In the genomic region with DNA sequence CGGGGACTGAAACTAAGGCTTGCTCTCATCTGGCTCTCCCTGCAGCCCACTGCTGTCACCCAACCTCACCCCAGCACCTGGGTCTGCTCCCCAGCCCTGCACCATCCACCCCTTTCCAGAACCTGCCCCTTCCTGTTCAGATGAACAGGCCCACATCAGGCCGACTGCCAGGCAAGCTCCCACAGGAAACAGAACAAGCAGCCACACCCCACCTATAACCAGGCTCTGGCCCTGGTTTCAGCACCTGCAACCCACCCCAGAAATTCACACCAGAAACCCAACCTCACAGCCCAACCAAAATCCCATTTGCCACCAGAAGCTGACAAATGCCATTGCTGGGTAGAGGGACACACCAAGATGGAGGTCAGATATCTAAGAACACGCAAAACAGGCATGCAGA, we compare ENCODE assay signal across 12 cellular contexts.
DNase-seq lines count a peak whose midpoint lies in the region; ATAC-seq and TF ChIP-seq lines count a peak whose summit lies in the region.
"Had no signal": no experiment of that assay in that cellular context is flagged by ENCODE, and none has a peak within 500 bp of the region (broad histone marks: within the 10 kb centered on the region; RNA-seq: fewer than 3 reads in every experiment).

No MANE protein-coding gene starts in this region.

- H3K9me3 Mint-ChIP-seq in activated CD4-positive, alpha-beta T cell treated with anti-CD3 and anti-CD28 coated beads for 36 hours (ENCODE audit: low read depth), result no peaks in the 10 kb centered on the region
- H3K9me3 Mint-ChIP-seq in activated CD8-positive, alpha-beta T cell treated with anti-CD3 and anti-CD28 coated beads for 36 hours, result no peaks in the 10 kb centered on the region

- no peak overlapping the region for H3K4me3 ChIP-seq in parathyroid adenoma (ENCODE audit: low read depth, low read length)
- no peak overlapping the region for H3K4me3 ChIP-seq in left lung
- H3K4me3 ChIP-seq: lower lobe of right lung, tibial nerve had no signal

- no peak for TF ChIP-seq CTCF in activated CD8-positive, alpha-beta T cell treated with anti-CD3 and anti-CD28 coated beads for 36 hours (IDR thresholded peaks at IDR 0.05)
- TF ChIP-seq CTCF in parathyroid adenoma (IDR thresholded peaks at IDR 0.05) (no peak), left lung (IDR thresholded peaks at IDR 0.05) (no peak)

- H3K27ac ChIP-seq in parathyroid adenoma (peak overlapping the region; percentile 100), left lung (no peak overlapping the region)
- H3K27ac ChIP-seq: lower lobe of right lung, tibial nerve had no signal

- peaks cover 2% of the 10 kb centered on the region for H3K36me3 Mint-ChIP-seq in activated CD4-positive, alpha-beta T cell treated with anti-CD3 and anti-CD28 coated beads for 36 hours (ENCODE audit: low read depth)
- peaks cover 1% of the 10 kb centered on the region for H3K36me3 Mint-ChIP-seq in activated CD8-positive, alpha-beta T cell treated with anti-CD3 and anti-CD28 coated beads for 36 hours (ENCODE audit: low read depth)

- POLR2A ChIA-PET in activated CD4-positive, alpha-beta T cell treated with anti-CD3 and anti-CD28 coated beads for 36 hours (lab: Charles Lee), result interaction anchor here (0.5 to 2.7 kb wide), 3 partner anchors 162 to 582 kb away, joined by 3 to 7 read pairs (median 3); no protein-coding TSS in a partner anchor
- POLR2A ChIA-PET in activated CD8-positive, alpha-beta T cell treated with anti-CD3 and anti-CD28 coated beads for 36 hours (lab: Charles Lee), result interaction anchor here (1.1 to 4.1 kb wide), 6 partner anchors 9 to 550 kb away, joined by 3 to 20 read pairs (median 6); a partner anchor contains a TSS

- H3K27me3 ChIP-seq in parathyroid adenoma (ENCODE audit: control insufficient read depth, insufficient read depth, low read length) (no peaks in the 10 kb centered on the region), left lung (no peaks in the 10 kb centered on the region)
- H3K27me3 ChIP-seq: tibial nerve had no signal

- peaks cover 56% of the 10 kb centered on the region for H3K4me1 Mint-ChIP-seq in activated CD4-positive, alpha-beta T cell treated with anti-CD3 and anti-CD28 coated beads for 36 hours
- H3K4me1 Mint-ChIP-seq in activated CD8-positive, alpha-beta T cell treated with anti-CD3 and anti-CD28 coated beads for 36 hours (ENCODE audit: low read depth), result peaks cover 51% of the 10 kb centered on the region

- no peak overlapping the region for H3K9ac ChIP-seq in parathyroid adenoma

- ATAC-seq in activated CD4-positive, alpha-beta T cell treated with anti-CD3 and anti-CD28 coated beads for 36 hours, result no peak
- ATAC-seq in HG02623 (IDR thresholded peaks at IDR 0.05; ENCODE audit: unreplicated experiment) (peak; percentile 23), GM21786 (IDR thresholded peaks at IDR 0.05; ENCODE audit: unreplicated experiment) (no peak), left lung (no peak)
- ATAC-seq in activated CD8-positive, alpha-beta T cell treated with anti-CD3 and anti-CD28 coated beads for 36 hours, result no peak
- ATAC-seq: lower lobe of right lung had no signal

- no peak overlapping the region for H3K4me3 Mint-ChIP-seq in activated CD4-positive, alpha-beta T cell treated with anti-CD3 and anti-CD28 coated beads for 36 hours
- H3K4me3 Mint-ChIP-seq in activated CD8-positive, alpha-beta T cell treated with anti-CD3 and anti-CD28 coated beads for 36 hours, result no peak overlapping the region

- peaks cover 89% of the 10 kb centered on the region for H3K4me1 ChIP-seq in parathyroid adenoma
- peaks cover 11 to 59% of the 10 kb centered on the region in 2 donors for H3K4me1 ChIP-seq in left lung

- DNase-seq in activated CD4-positive, alpha-beta T cell treated with anti-CD3 and anti-CD28 coated beads for 36 hours, result no peak
- no peak for DNase-seq in activated CD4-positive, alpha-beta T cell treated with anti-CD3 and anti-CD28 coated beads, Interleukin-2, amount 50 U/mL, for 4 hours
- DNase-seq in activated CD8-positive, alpha-beta T cell treated with anti-CD3 and anti-CD28 coated beads for 36 hours, result no peak
- DNase-seq in stimulated activated CD4-positive, alpha-beta T cell treated with anti-CD3 and anti-CD28 coated beads, Interleukin-4, amount 100 ng/mL, for 24 hours, result no peak
- DNase-seq in left lung, result no peak
- DNase-seq: 8988T, lower lobe of right lung, occipital lobe had no signal

- no peaks in the 10 kb centered on the region for H3K9me3 ChIP-seq in parathyroid adenoma (ENCODE audit: control insufficient read depth, low read length)
- H3K9me3 ChIP-seq in left lung, result no peaks in the 10 kb centered on the region
- H3K9me3 ChIP-seq: lower lobe of right lung, tibial nerve had no signal

- H3K79me2 ChIP-seq in parathyroid adenoma, result peaks cover 13% of the 10 kb centered on the region

- H3K36me3 ChIP-seq in parathyroid adenoma (ENCODE audit: control insufficient read depth, insufficient read depth, low read length) (no peaks in the 10 kb centered on the region), left lung (no peaks in the 10 kb centered on the region)
- H3K36me3 ChIP-seq: lower lobe of right lung, tibial nerve had no signal

- intact Hi-C loops in activated CD4-positive, alpha-beta T cell treated with anti-CD3 and anti-CD28 coated beads for 36 hours (cut with DNase I, micrococcal nuclease), result no loop called here
- intact Hi-C loops in activated CD8-positive, alpha-beta T cell treated with anti-CD3 and anti-CD28 coated beads for 36 hours (cut with micrococcal nuclease), result no loop called here
- intact Hi-C loops in left lung (cut with DNase I), result no loop called here

- no peak overlapping the region for H3K4me2 ChIP-seq in parathyroid adenoma (ENCODE audit: low read length)

- no peaks in the 10 kb centered on the region for H3K27me3 Mint-ChIP-seq in activated CD4-positive, alpha-beta T cell treated with anti-CD3 and anti-CD28 coated beads for 36 hours
- H3K27me3 Mint-ChIP-seq in activated CD8-positive, alpha-beta T cell treated with anti-CD3 and anti-CD28 coated beads for 36 hours, result no peaks in the 10 kb centered on the region

- CTCF ChIA-PET in activated CD4-positive, alpha-beta T cell treated with anti-CD3 and anti-CD28 coated beads for 36 hours (lab: Charles Lee), result interaction anchor here (1.5 kb wide), 1 partner anchor 11 kb away, joined by 3 read pairs; no protein-coding TSS in a partner anchor
- CTCF ChIA-PET in activated CD8-positive, alpha-beta T cell treated with anti-CD3 and anti-CD28 coated beads for 36 hours (lab: Charles Lee), result no interaction called here

- H3K27ac Mint-ChIP-seq in activated CD4-positive, alpha-beta T cell treated with anti-CD3 and anti-CD28 coated beads for 36 hours, result peak overlapping the region; percentile 70
- peak overlapping the region; percentile 71 for H3K27ac Mint-ChIP-seq in activated CD8-positive, alpha-beta T cell treated with anti-CD3 and anti-CD28 coated beads for 36 hours

- H2AFZ ChIP-seq in parathyroid adenoma, result no peak overlapping the region
